ENCODE assay signal across 8 cellular contexts in genomic region chr4:153465922-153466636, GRCh38. TPM values are rescaled to one million over a fixed set of nuclear protein-coding genes. Genes with fewer than 3 reads are reported as not detected.
DNase-seq lines count a peak whose midpoint lies in the region; ATAC-seq and TF ChIP-seq lines count a peak whose summit lies in the region.

TSS of gene TMEM131L (plus strand) at chr4:153466360. CDS start at chr4:153466398, 38 bp downstream.

- H3K4me1 Mint-ChIP-seq in endothelial cell (ENCODE audit: unreplicated experiment) (peaks cover 30% of the 10 kb centered on the region), mesothelial cell of epicardium (peaks cover 24% of the 10 kb centered on the region)

- TF ChIP-seq CTCF in BJ (IDR thresholded peaks at IDR 0.05; ENCODE audit: insufficient read depth, low read depth, low read length) = peak; percentile 29
- no peak for TF ChIP-seq CTCF in endothelial cell (IDR thresholded peaks at IDR 0.05; ENCODE audit: unreplicated experiment)
- TF ChIP-seq CTCF in mesothelial cell of epicardium (IDR thresholded peaks at IDR 0.05; ENCODE audit: unreplicated experiment) = no peak

- no peaks in the 10 kb centered on the region for H3K27me3 ChIP-seq in BJ (ENCODE audit: control insufficient read depth, insufficient read depth, low read length)

- POLR2A ChIA-PET in BJ (lab: Charles Lee) = no interaction called here
- POLR2A ChIA-PET in activated CD8-positive, alpha-beta memory T cell treated with anti-CD3 and anti-CD28 coated beads for 36 hours (lab: Charles Lee) = interaction anchor here (0.6 to 3.0 kb wide), 15 partner anchors 9 to 930 kb away, joined by 3 to 31 read pairs (median 4); partner anchors contain the start of gene FBXW7

- peak within 1 kb of the TSS; percentile 91 for H3K4me3 ChIP-seq in BJ (ENCODE audit: low read depth, low read length)

- H3K9me3 Mint-ChIP-seq in endothelial cell (ENCODE audit: unreplicated experiment) = no peaks in the 10 kb centered on the region
- H3K9me3 Mint-ChIP-seq in mesothelial cell of epicardium = no peaks in the 10 kb centered on the region

- DNase-seq in BJ (ENCODE audit: low read depth) (no peak), NOMO-1 (lab: John Stamatoyannopoulos, UW; ENCODE audit: unreplicated experiment in 2 of 2) (peak; percentile 84 to 87), endothelial cell (ENCODE audit: low spot score) (peak; percentile 65), mesothelial cell of epicardium (ENCODE audit: low spot score in 2 of 2, unreplicated experiment in 2 of 2) (peak; percentile 54 to 60)
- peak; percentile 19 to 65 for DNase-seq in stimulated activated CD8-positive, alpha-beta memory T cell treated with anti-CD3 and anti-CD28 coated beads, Interleukin-7, amount 100 ng/mL, for 4 hours (ENCODE audit: low read depth in 2 of 2)

- H3K36me3 ChIP-seq in BJ (ENCODE audit: control insufficient read depth, insufficient read depth, low read length) = no peaks in the 10 kb centered on the region

- H3K36me3 Mint-ChIP-seq in endothelial cell (ENCODE audit: low read depth, unreplicated experiment) (no peaks in the 10 kb centered on the region), mesothelial cell of epicardium (no peaks in the 10 kb centered on the region)

- ATAC-seq in GM19324 (IDR thresholded peaks at IDR 0.05; ENCODE audit: low FRiP score, unreplicated experiment) (peak; percentile 59), HG03457 (IDR thresholded peaks at IDR 0.05; ENCODE audit: unreplicated experiment) (peak; percentile 30)

- H3K27ac Mint-ChIP-seq in endothelial cell (ENCODE audit: unreplicated experiment) (peak within 1 kb of the TSS; percentile 94), mesothelial cell of epicardium (peak within 1 kb of the TSS; percentile 58)

- CTCF ChIA-PET in BJ (lab: Yijun Ruan, JAX) = interaction anchor here (0.5 to 2.9 kb wide), 9 partner anchors 13 to 370 kb away, joined by 3 to 16 read pairs (median 4); partner anchors contain the start of gene MND1
- CTCF ChIA-PET in activated CD8-positive, alpha-beta memory T cell treated with anti-CD3 and anti-CD28 coated beads for 36 hours (lab: Charles Lee) = interaction anchor here (0.6 to 3.1 kb wide), 15 partner anchors 16 to 429 kb away, joined by 3 to 8 read pairs (median 4); no protein-coding TSS in a partner anchor

- H3K4me3 Mint-ChIP-seq in endothelial cell (ENCODE audit: unreplicated experiment) (peak within 1 kb of the TSS; percentile 97), mesothelial cell of epicardium (peak within 1 kb of the TSS; percentile 84)

- H3K27me3 Mint-ChIP-seq in endothelial cell (ENCODE audit: unreplicated experiment) (peaks cover 13% of the 10 kb centered on the region), mesothelial cell of epicardium (ENCODE audit: low read depth) (peaks cover 22% of the 10 kb centered on the region)

RNA-seq across cellular contexts. Expression of gene TMEM131L, which starts in this region (rescaled TPM):
- polyA plus RNA-seq in BJ (2011; rRNA removed) = 6.0 and 7.5 TPM in 2 replicates
- polyA minus RNA-seq in BJ (2011; rRNA and poly(A)+ RNA removed) = 7.0 and 9.5 TPM in 2 replicates
- total RNA-seq in activated CD8-positive, alpha-beta memory T cell treated with anti-CD3 and anti-CD28 coated beads for 36 hours = 10 to 100 TPM; 28.3 to 30.9 TPM
- 29.8 TPM for total RNA-seq in endothelial cell (ENCODE audit: unreplicated experiment)
- 11.0 to 13.9 TPM (median 11.4 TPM) in 3 replicates for total RNA-seq in mesothelial cell of epicardium
